ENCODE assay signal across 7 cellular contexts in genomic region chr7:21256310-21256877, GRCh38.
DNase-seq lines count a peak whose midpoint lies in the region; FAIRE-seq and TF ChIP-seq lines count a peak whose summit lies in the region.

No MANE protein-coding gene starts in this region.

- peaks cover 53% of the 10 kb centered on the region for H3K27me3 Mint-ChIP-seq in neural crest cell (ENCODE audit: low read depth)

- intact Hi-C loops in OCI-LY7 (cut with micrococcal nuclease; ENCODE audit: unreplicated experiment), result loop anchor here (2.0 to 5.0 kb wide), 2 partner anchors 510 to 746 kb away; no protein-coding TSS in a partner anchor

- BruUV-seq in OCI-LY7 (replicated peaks; lab: Mats Ljungman, UMichigan), result no TSS peak

- no peaks in the 10 kb centered on the region for H3K4me1 ChIP-seq in OCI-LY7 (ENCODE audit: insufficient read depth, low read length, poor library complexity, severe bottlenecking)

- H3K27ac ChIP-seq in OCI-LY7 (ENCODE audit: low read depth, low read length, poor library complexity, severe bottlenecking), result no peak overlapping the region

- no peak overlapping the region for H3K27ac Mint-ChIP-seq in neural crest cell (ENCODE audit: unreplicated experiment)

- H3K4me3 ChIP-seq in OCI-LY7 (ENCODE audit: low read depth, low read length, poor library complexity, severe bottlenecking), result no peak overlapping the region

- TF ChIP-seq CTCF in OCI-LY7 (conservative IDR thresholded peaks at IDR 0.05; ENCODE audit: low read length) (peak; percentile 79), neural crest cell (conservative IDR thresholded peaks at IDR 0.05) (peak; percentile 80)

- no peaks in the 10 kb centered on the region for H4K20me1 ChIP-seq in OCI-LY7 (ENCODE audit: insufficient read depth, low read length)

- no peaks in the 10 kb centered on the region for H3K36me3 Mint-ChIP-seq in neural crest cell (ENCODE audit: low read depth)

- no peak for TF ChIP-seq POLR2A in GM12891 (IDR thresholded peaks at IDR 0.05; ENCODE audit: low read depth, low read length)

- CTCF ChIA-PET in OCI-LY7 (lab: Charles Lee; ENCODE audit: unreplicated experiment), result no interaction called here

- H2AFZ ChIP-seq in OCI-LY7 (ENCODE audit: low read length), result no peak overlapping the region

- H3K9me3 ChIP-seq in OCI-LY7 (ENCODE audit: low read length), result no peaks in the 10 kb centered on the region

- H3K4me3 Mint-ChIP-seq in neural crest cell, result no peak overlapping the region

- no peaks in the 10 kb centered on the region for H3K9me3 Mint-ChIP-seq in neural crest cell

- DNase-seq in DMS114 treated with DMSO at 0.1 percent for 48 hours (lab: John Stamatoyannopoulos, UW; ENCODE audit: unreplicated experiment) (peak; percentile 59), HS-5 (ENCODE audit: low read depth) (peak; percentile 10), OCI-LY7 (ENCODE audit: low spot score) (peak; percentile 45), dermis blood vessel endothelial cell (peak; percentile 72), neural crest cell (ENCODE audit: low read depth, low spot score) (no peak), GM12891 (ENCODE audit: insufficient read length, low spot score) (no peak), NCI-H1048 (lab: John Stamatoyannopoulos, UW) (no peak)

- peaks cover 20% of the 10 kb centered on the region for H3K4me1 Mint-ChIP-seq in neural crest cell

- H3K79me2 ChIP-seq in OCI-LY7 (ENCODE audit: insufficient read depth, low read depth, low read length), result no peaks in the 10 kb centered on the region

- H3K9me2 ChIP-seq in OCI-LY7 (ENCODE audit: insufficient read depth, low read length), result no peaks in the 10 kb centered on the region

- H3K4me2 ChIP-seq in OCI-LY7 (ENCODE audit: low read length), result no peak overlapping the region

- no peak for FAIRE-seq in GM12891 (lab: Jason Lieb, UNC)

- POLR2A ChIA-PET in OCI-LY7 (lab: Charles Lee), result no interaction called here

- no peaks in the 10 kb centered on the region for H3K36me3 ChIP-seq in OCI-LY7 (ENCODE audit: insufficient read depth, low read length)

TF ChIP-seq in GM12891, 5 proteins besides CTCF, POLR2A, EP300 and RAD21:
- no peak for TF ChIP-seq PAX5 (IDR thresholded peaks at IDR 0.05; ENCODE audit: insufficient read depth, low read length, severe bottlenecking)
- no peak for TF ChIP-seq POU2F2 (IDR thresholded peaks at IDR 0.05; ENCODE audit: low read depth, low read length)
- no peak for TF ChIP-seq POLR2AphosphoS5 (IDR thresholded peaks at IDR 0.05; ENCODE audit: low read depth, low read length)
- no peak for TF ChIP-seq SPI1 (IDR thresholded peaks at IDR 0.05; ENCODE audit: low read depth, low read length)
- no peak for TF ChIP-seq TAF1 (IDR thresholded peaks at IDR 0.05; ENCODE audit: low read depth, low read length)
TF ChIP-seq in GM12891: peak in this region for 0.

Comparison
In these comparisons a context has a peak if more than half of its experiments do, and no peak if none do; other contexts are left out.
1. DNase-seq: peak in DMS114 treated with DMSO at 0.1 percent for 48 hours (single experiment), HS-5 (single experiment), OCI-LY7 (single experiment) and dermis blood vessel endothelial cell (single experiment); none in neural crest cell (single experiment), GM12891 (single experiment) and NCI-H1048 (single experiment).